29 cellular contexts compared by ENCODE assay signal in genomic region chr20:4181956-4182945, GRCh38. TPM values are rescaled to one million over a fixed set of nuclear protein-coding genes. Genes with fewer than 3 reads are reported as not detected.
DNase-seq lines count a peak whose midpoint lies in the region; ATAC-seq, FAIRE-seq and TF ChIP-seq lines count a peak whose summit lies in the region.
"Had no signal": no experiment of that assay in that cellular context is flagged by ENCODE, and none has a peak within 500 bp of the region (broad histone marks: within the 10 kb centered on the region; RNA-seq: fewer than 3 reads in every experiment).

No MANE protein-coding gene starts in this region.

- ATAC-seq in HG03439 (IDR thresholded peaks at IDR 0.05; ENCODE audit: unreplicated experiment) (no peak), GM19452 (IDR thresholded peaks at IDR 0.05; ENCODE audit: unreplicated experiment) (no peak), T-cell (replicated peaks in 1 of 4) (no peak)
- ATAC-seq: GM23338, Right ventricle myocardium inferior, SK-N-SH treated with all-trans-retinoic acid at 6 μM for 48 hours had no signal

- H3K4me1 ChIP-seq in H1 (replicated peaks in 1 of 4; ENCODE audit: control insufficient read depth in 3 of 4, insufficient read depth in 4 of 4, low read length in 3 of 4) (peaks cover 0 to 6% (median 1%) of the 10 kb centered on the region in 4 experiments; a peak in 1 of 7 replicates), mesenchymal stem cell (ENCODE audit: control insufficient read depth, insufficient read depth, low read depth, low read length) (peaks cover 8% of the 10 kb centered on the region), spleen (no peaks in the 10 kb centered on the region)
- H3K4me1 ChIP-seq: SJCRH30 had no signal

- H4K91ac ChIP-seq in H1 (replicated peaks; ENCODE audit: insufficient read length, low read length), result no peak overlapping the region
- peak overlapping the region; percentile 15 for H4K91ac ChIP-seq in mesenchymal stem cell (ENCODE audit: low read length)

- H2AK5ac ChIP-seq in H1 (ENCODE audit: low read depth, low read length) (no peak overlapping the region), mesenchymal stem cell (ENCODE audit: low read length, severe bottlenecking) (no peak overlapping the region)

- H3K18ac ChIP-seq in H1 (ENCODE audit: extremely low read depth, low read length) (no peak overlapping the region), mesenchymal stem cell (ENCODE audit: low read depth in 1 of 2, low read length in 2 of 2) (no peak overlapping the region)

- intact Hi-C loops in spleen (cut with DNase I; ENCODE audit: low total_unique reads), result no loop called here

- H3K36me3 Mint-ChIP-seq in T-cell, result no peaks in the 10 kb centered on the region

- CTCF ChIA-PET in H1 (lab: Charles Lee; ENCODE audit: partially characterized antibody) (interaction anchor here (0.8 to 7.5 kb wide), 7 partner anchors 8 to 97 kb away, joined by 3 to 44 read pairs (median 5); no protein-coding TSS in a partner anchor), T-cell (lab: Charles Lee) (no interaction called here)

- TF ChIP-seq CTCF in H1 (IDR thresholded peaks at IDR 0.05; ENCODE audit: control extremely low read depth in 1 of 3, insufficient read depth in 1 of 3, low read depth in 1 of 3, low read length in 3 of 3) (no peak), spleen (IDR thresholded peaks at IDR 0.05 in 8 of 11, conservative IDR thresholded peaks at IDR 0.05 in 3 of 11) (no peak)

- H3K4me3 ChIP-seq in H7 (ENCODE audit: insufficient read depth, low read depth, low read length), result no peak overlapping the region
- H3K4me3 ChIP-seq in H1 (ENCODE audit: extremely low read depth in 1 of 4, insufficient read depth in 2 of 4, low read depth in 3 of 4, low read length in 4 of 4), result no peak overlapping the region
- H3K4me3 ChIP-seq in mesenchymal stem cell (ENCODE audit: insufficient read depth in 1 of 2, low read depth in 1 of 2, low read length in 2 of 2), result no peak overlapping the region
- H3K4me3 ChIP-seq in spleen, result no peak overlapping the region
- H3K4me3 ChIP-seq: GM23338, PC-9, SJCRH30 had no signal

- H3K36me3 ChIP-seq in H7 (replicated peaks; ENCODE audit: control insufficient read depth, insufficient read depth, low read length) (peaks cover 1% of the 10 kb centered on the region), H1 (ENCODE audit: control insufficient read depth in 2 of 4, insufficient read depth in 4 of 4, low read length in 3 of 4) (peaks cover 0 to 6% (median 0%) of the 10 kb centered on the region in 4 experiments; a peak in 3 of 8 replicates), mesenchymal stem cell (ENCODE audit: control insufficient read depth in 1 of 2, insufficient read depth in 2 of 2, low read depth in 1 of 2, low read length in 2 of 2) (peaks cover 78 to 90% of the 10 kb centered on the region in 2 experiments), spleen (peaks cover 0 to 34% (median 0%) of the 10 kb centered on the region in 6 donors)

- H4K8ac ChIP-seq in H1 (ENCODE audit: extremely low read depth, insufficient read depth, low read length) (no peak overlapping the region; the same call in 1 of the 2 replicates), mesenchymal stem cell (ENCODE audit: low read length) (no peak overlapping the region)

- H2BK5ac ChIP-seq in H1 (ENCODE audit: low read depth, low read length), result no peak overlapping the region
- H2BK5ac ChIP-seq in mesenchymal stem cell (ENCODE audit: low read depth, low read length, poor library complexity, severe bottlenecking), result no peak overlapping the region

- H3K27me3 Mint-ChIP-seq in T-cell, result peaks cover 0 to 1% of the 10 kb centered on the region in 2 donors

- H2BK15ac ChIP-seq in H1 (ENCODE audit: low read length), result no peak overlapping the region
- no peak overlapping the region for H2BK15ac ChIP-seq in mesenchymal stem cell (ENCODE audit: low read depth, poor library complexity, severe bottlenecking)

- no peak for TF ChIP-seq RAD21 in H1 (IDR thresholded peaks at IDR 0.05 in 1 of 2, conservative IDR thresholded peaks at IDR 0.05 in 1 of 2; ENCODE audit: low read depth in 2 of 2, low read length in 2 of 2)

- H2AFZ ChIP-seq in H1 (ENCODE audit: low read length) (no peak overlapping the region), mesenchymal stem cell (ENCODE audit: low read depth, low read length) (no peak overlapping the region)
- H2AFZ ChIP-seq: GM23338, PC-9 had no signal

- no peak overlapping the region for H3K14ac ChIP-seq in H1 (ENCODE audit: insufficient read length)
- H3K14ac ChIP-seq in mesenchymal stem cell (ENCODE audit: low read length in 2 of 2), result no peak overlapping the region

- 91% methylated on average over 43 of the region's 50 CpGs; no CpG with 5 or more reads in 1 of the 2 experiments for WGBS in H1 (ENCODE audit: extremely low coverage in 1 of 2, insufficient coverage in 1 of 2, insufficient read length in 1 of 2, insufficient replicate concordance in 2 of 2, low coverage in 1 of 2, low lambda C conversion rate in 2 of 2, missing lambda C conversion rate in 1 of 2), 2 experiments
- 98% methylated on average over 50 of the region's 50 CpGs for WGBS in mesenchymal stem cell
- WGBS in spleen, 5 donors, result 88 to 95% (median 94%) methylated on average over 35 to 50 of the region's 50 CpGs

- no peaks in the 10 kb centered on the region for H3K79me1 ChIP-seq in H1 (ENCODE audit: low read depth, low read length)
- peaks cover 43% of the 10 kb centered on the region for H3K79me1 ChIP-seq in mesenchymal stem cell (replicated peaks; ENCODE audit: low read length, poor library complexity, severe bottlenecking)

- H3K9me3 Mint-ChIP-seq in T-cell, result no peaks in the 10 kb centered on the region

- no peak for TF ChIP-seq EP300 in H1 (IDR thresholded peaks at IDR 0.05; ENCODE audit: borderline replicate concordance in 1 of 2, low read depth in 2 of 2, low read length in 2 of 2)

- no peaks in the 10 kb centered on the region for H3K4me1 Mint-ChIP-seq in T-cell
- H3K4me1 Mint-ChIP-seq: B cell; CD14-positive monocyte; CD8-positive, alpha-beta memory T cell had no signal

- no peaks in the 10 kb centered on the region for H4K20me1 ChIP-seq in H1 (replicated peaks in 1 of 2; ENCODE audit: control insufficient read depth in 1 of 2, insufficient read depth in 2 of 2, low read length in 2 of 2)

- H2BK12ac ChIP-seq in H1 (ENCODE audit: low read depth, low read length) (peak overlapping the region; percentile 23; the same call in 1 of the 2 replicates), mesenchymal stem cell (ENCODE audit: low read length in 2 of 2) (no peak overlapping the region)

- H3K4me2 ChIP-seq in H1 (ENCODE audit: insufficient read depth in 1 of 2, low read depth in 2 of 2, low read length in 2 of 2) (no peak overlapping the region), mesenchymal stem cell (ENCODE audit: low read length, poor library complexity, severe bottlenecking) (no peak overlapping the region)
- H3K4me2 ChIP-seq: GM23338, KMS-11, PC-9 had no signal

- no peak overlapping the region for H2BK20ac ChIP-seq in H1 (ENCODE audit: low read length)

- peaks cover 0 to 3% of the 10 kb centered on the region in 2 experiments; a peak in 2 of 4 replicates for H3K9me3 ChIP-seq in H1 (ENCODE audit: insufficient read depth in 2 of 2, low read depth in 1 of 2, low read length in 1 of 2)
- peaks cover 7% of the 10 kb centered on the region for H3K9me3 ChIP-seq in mesenchymal stem cell (ENCODE audit: control insufficient read depth, low read length)
- peaks cover 0 to 15% (median 8%) of the 10 kb centered on the region in 8 donors for H3K9me3 ChIP-seq in spleen

- DNase-seq in H7 (peak; percentile 26), H1 (ENCODE audit: low read depth in 1 of 2, low spot score in 2 of 2) (no peak), mesenchymal stem cell (no peak), spleen (peak; percentile 61), T-cell (no peak)
- DNase-seq: Calu3; CD8-positive, alpha-beta memory T cell; DMS153; DND-41; HCEC 1CT; IMR-90; NCI-H1048; NCI-H1417; NCI-H1694; NCI-H2029 treated with DMSO at 0.1 percent for 48 hours; NCI-H2227 treated with DMSO at 0.1 percent for 48 hours; NCI-H526 treated with DMSO at 0.1 percent for 48 hours; PC-9; SJCRH30 had no signal

- no peak for FAIRE-seq in H1 (lab: Jason Lieb, UNC)
- FAIRE-seq: GM12892, GM19239 had no signal

- H3K9ac ChIP-seq in H1 (replicated peaks in 1 of 4; ENCODE audit: extremely low read depth in 1 of 4, low read depth in 3 of 4, low read length in 3 of 4), result no peak overlapping the region
- H3K9ac ChIP-seq in mesenchymal stem cell (ENCODE audit: low read length), result no peak overlapping the region
- H3K9ac ChIP-seq: KMS-11 had no signal

- no peak overlapping the region for H2BK120ac ChIP-seq in H1 (replicated peaks; ENCODE audit: low read depth, low read length)
- H2BK120ac ChIP-seq in mesenchymal stem cell (ENCODE audit: low read depth, low read length), result no peak overlapping the region

- no peaks in the 10 kb centered on the region for H3K23me2 ChIP-seq in H1 (ENCODE audit: low read depth, low read length)

- TF ChIP-seq POLR2A in H1 (IDR thresholded peaks at IDR 0.05; ENCODE audit: control extremely low read depth in 1 of 2, low read depth in 2 of 2, low read length in 2 of 2) (no peak), spleen (IDR thresholded peaks at IDR 0.05) (no peak)

- no peak overlapping the region for H3K23ac ChIP-seq in H1 (ENCODE audit: insufficient read length)
- H3K23ac ChIP-seq in mesenchymal stem cell (ENCODE audit: low read length in 2 of 2), result no peak overlapping the region

- H3K27me3 ChIP-seq in H7 (ENCODE audit: control insufficient read depth, insufficient read depth, low read length), result no peaks in the 10 kb centered on the region
- H3K27me3 ChIP-seq in H1 (replicated peaks in 1 of 4; ENCODE audit: control insufficient read depth in 3 of 4, extremely low read depth in 1 of 4, insufficient read depth in 3 of 4, low read length in 3 of 4), result no peaks in the 10 kb centered on the region
- H3K27me3 ChIP-seq in mesenchymal stem cell (ENCODE audit: control insufficient read depth in 1 of 2, insufficient read depth in 1 of 2, low read length in 2 of 2), result no peaks in the 10 kb centered on the region
- no peaks in the 10 kb centered on the region for H3K27me3 ChIP-seq in spleen (replicated peaks in 1 of 7)
- H3K27me3 ChIP-seq: SJCRH30 had no signal

- H3K4ac ChIP-seq in H1 (replicated peaks; ENCODE audit: insufficient read length, low read depth, low read length) (no peak overlapping the region), mesenchymal stem cell (ENCODE audit: low read depth in 1 of 2, low read length in 2 of 2) (no peak overlapping the region)

- H3K27ac Mint-ChIP-seq in T-cell, result no peak overlapping the region
- H3K27ac Mint-ChIP-seq: B cell, CD14-positive monocyte, GM23338 had no signal

- no peak overlapping the region for H3K27ac ChIP-seq in H1 (ENCODE audit: low read depth, low read length)
- no peak overlapping the region for H3K27ac ChIP-seq in mesenchymal stem cell (ENCODE audit: low read length, poor library complexity, severe bottlenecking)
- H3K27ac ChIP-seq in spleen, result no peak overlapping the region
- H3K27ac ChIP-seq: KMS-11, PC-9, SJCRH30 had no signal

- H3K79me2 ChIP-seq in H1 (ENCODE audit: control insufficient read depth in 1 of 2, insufficient read depth in 2 of 2, low read length in 2 of 2), result no peaks in the 10 kb centered on the region

- POLR2A ChIA-PET in H1 (lab: Charles Lee; ENCODE audit: partially characterized antibody), result no interaction called here
- POLR2A ChIA-PET in T-cell (lab: Charles Lee), result no interaction called here

- H3K56ac ChIP-seq in H1 (replicated peaks; ENCODE audit: insufficient read length, low read depth, low read length), result no peak overlapping the region

- no peak overlapping the region for H3K4me3 Mint-ChIP-seq in T-cell
- H3K4me3 Mint-ChIP-seq: B cell; CD14-positive monocyte; CD8-positive, alpha-beta memory T cell; GM23338 had no signal

- no peak overlapping the region for H4K5ac ChIP-seq in H1 (ENCODE audit: insufficient read length, low read depth, low read length)

RNA-seq across cellular contexts. Expression of gene SMOX, which starts 33.6 kb away (rescaled TPM):
- total RNA-seq in H7 (2014; rRNA removed; shearing (Covaris generic)), result 12.5 and 13.8 TPM in 2 replicates
- 9.3 and 12.4 TPM in 2 replicates for total RNA-seq in H1 (2021; fragmentation: NEBNext Ultra II Directional; extraction: Animal tissue kit (Norgen Biotek cat#: 25700))
- polyA plus RNA-seq in H1 (2011; rRNA removed) (8.3 and 20.5 TPM in 2 replicates), spleen (1 to 10 TPM; 4.2 to 4.9 (median 4.6) TPM)
- 5.0 TPM for polyA plus RNA-seq in H1 (2011; cell fraction: cytosol; rRNA removed)
- 10.3 TPM for polyA plus RNA-seq in H1 (2011; cell fraction: nucleus; rRNA removed)
- 6.1 to 12.8 TPM (median 11.7 TPM) in 4 replicates for polyA plus RNA-seq in H1 (2012, experiment 1 of 2)
- polyA plus RNA-seq in H1 (2012, experiment 2 of 2), result 18.7 TPM
- 7.0 TPM for polyA plus RNA-seq in H1 (2013, experiment 1 of 2)
- polyA plus RNA-seq in H1 (2013, experiment 2 of 2), result 7.7 TPM
- polyA minus RNA-seq in H1 (2011; rRNA and poly(A)+ RNA removed), result 2.4 and 2.5 TPM in 2 replicates
- polyA minus RNA-seq in H1 (2011; cell fraction: cytosol; rRNA and poly(A)+ RNA removed), result 4.5 TPM
- 2.0 TPM for polyA minus RNA-seq in H1 (2011; cell fraction: nucleus; rRNA and poly(A)+ RNA removed)
- 48.3 TPM for polyA plus RNA-seq in mesenchymal stem cell (2013, experiment 1 of 2)
- 50.0 TPM for polyA plus RNA-seq in mesenchymal stem cell (2013, experiment 2 of 2)
- total RNA-seq in spleen (10 to 100 TPM in 2 of 7 donors, 1 to 10 TPM in 5; 5.2 to 12.9 (median 8.3) TPM), T-cell (1 to 10 TPM in 4 of 5 donors, under 1 TPM in 1; 0.63 to 4.3 (median 2.5) TPM)
- total RNA-seq: B cell had no signal
- polyA plus RNA-seq: CD8-positive, alpha-beta memory T cell had no signal

Comparison
In these comparisons a context has a peak if more than half of its experiments do, and no peak if none do; other contexts are left out.
1. DNase-seq: peak in H7 (single experiment) and spleen (single experiment); none in H1 (0 of 2), mesenchymal stem cell (single experiment) and T-cell (0 of 34).